ENCODE assay signal across 1 cellular context in the genomic region with DNA sequence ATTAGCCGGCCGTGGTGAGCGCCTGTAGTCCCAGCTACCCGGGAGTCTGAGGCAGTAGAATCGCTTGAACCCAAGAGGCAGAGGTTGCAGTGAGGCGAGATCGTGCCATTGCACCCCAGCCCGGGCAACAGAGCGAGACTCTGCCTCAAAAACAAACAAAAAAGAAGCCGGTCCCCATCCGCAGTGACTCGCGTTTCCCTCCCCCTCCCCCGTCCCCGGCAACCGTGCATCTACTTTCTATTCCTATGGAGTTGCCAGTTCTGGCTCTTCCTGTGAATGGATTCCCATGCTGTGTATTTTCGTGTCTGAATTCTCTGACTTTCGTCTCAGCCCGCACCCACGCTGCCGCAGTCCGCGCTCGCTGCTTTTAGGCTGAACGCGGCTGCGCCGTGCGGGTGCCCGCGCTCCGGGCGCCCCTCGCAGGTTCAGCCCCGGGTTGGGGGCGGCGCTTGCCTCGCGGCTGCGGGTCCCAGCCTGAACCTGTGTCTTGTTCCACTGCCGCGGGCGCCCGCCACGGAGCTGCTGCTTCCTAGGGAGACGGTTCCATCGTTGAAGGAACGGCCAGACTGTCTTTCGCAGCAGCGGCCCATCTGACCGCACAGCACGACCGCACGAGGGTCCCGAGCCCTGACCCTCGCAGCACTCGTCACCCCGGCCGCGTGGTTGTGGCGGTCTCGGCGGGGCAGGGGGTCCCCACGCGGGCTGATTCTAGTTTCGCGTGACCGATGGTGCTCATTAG.
TF ChIP-seq lines count a peak whose summit lies in the region.

No MANE protein-coding gene starts in this region.

TF ChIP-seq in HepG2, 621 proteins besides CTCF, POLR2A, EP300 and RAD21 (continued from another document and continues in another):
- TF ChIP-seq ZNF770 (CRISPR knock-in tag; IDR thresholded peaks at IDR 0.05) (peak; percentile 19; the same call in 1 of the 2 replicates), ZBTB7A (CRISPR knock-in tag; IDR thresholded peaks at IDR 0.05) (peak; percentile 96), HMG20A (CRISPR knock-in tag; IDR thresholded peaks at IDR 0.05; ENCODE audit: borderline replicate concordance) (no peak), TP53 (CRISPR knock-in tag; conservative IDR thresholded peaks at IDR 0.05) (0 out of 2 replicates have a peak, but pooled peaks have one; percentile 31), POGZ (CRISPR knock-in tag; IDR thresholded peaks at IDR 0.05) (no peak; the same call in 1 of the 2 replicates), ZNF577 (CRISPR knock-in tag; IDR thresholded peaks at IDR 0.05; ENCODE audit: borderline replicate concordance, low read depth) (0 out of 2 replicates have a peak, but pooled peaks have one; percentile 23), SIN3A (IDR thresholded peaks at IDR 0.05; ENCODE audit: borderline replicate concordance, low read depth, low read length) (peak; percentile 62; the same call in 1 of the 2 replicates), ZNF772 (CRISPR knock-in tag; IDR thresholded peaks at IDR 0.05) (peak; percentile 59; the same call in 1 of the 2 replicates), YEATS4 (CRISPR knock-in tag; IDR thresholded peaks at IDR 0.05; ENCODE audit: borderline replicate concordance) (peak; percentile 73), KDM3A (CRISPR knock-in tag; IDR thresholded peaks at IDR 0.05; ENCODE audit: low read depth) (peak; percentile 76), ZNF75D (CRISPR knock-in tag; IDR thresholded peaks at IDR 0.05; ENCODE audit: borderline replicate concordance) (no peak), ZNF24 (IDR thresholded peaks at IDR 0.05) (no peak), NCOR1 (IDR thresholded peaks at IDR 0.05; ENCODE audit: borderline replicate concordance, low read length) (no peak; the same call in 1 of the 2 replicates), PHF21A (CRISPR knock-in tag; IDR thresholded peaks at IDR 0.05) (peak; percentile 65), ZNF10 (CRISPR knock-in tag; IDR thresholded peaks at IDR 0.05; ENCODE audit: borderline replicate concordance, low read depth) (peak; percentile 37; the same call in 1 of the 2 replicates), CENPT (CRISPR knock-in tag; IDR thresholded peaks at IDR 0.05; ENCODE audit: low read depth) (peak; percentile 77; the same call in 1 of the 2 replicates), ZNF256 (CRISPR knock-in tag; conservative IDR thresholded peaks at IDR 0.05) (no peak), TIGD3 (CRISPR knock-in tag; IDR thresholded peaks at IDR 0.05; ENCODE audit: borderline replicate concordance) (peak; percentile 81), SP5 (CRISPR knock-in tag; IDR thresholded peaks at IDR 0.05; ENCODE audit: borderline replicate concordance, low read depth) (peak; percentile 72; the same call in 1 of the 2 replicates), ZNF572 (CRISPR knock-in tag; IDR thresholded peaks at IDR 0.05) (peak; percentile 96; the same call in 1 of the 2 replicates), ERF (CRISPR knock-in tag; IDR thresholded peaks at IDR 0.05) (peak; percentile 77), MXD4 (CRISPR knock-in tag; IDR thresholded peaks at IDR 0.05) (peak; percentile 58; the same call in 1 of the 2 replicates), ZNF17 (CRISPR knock-in tag; IDR thresholded peaks at IDR 0.05) (no peak), ZNF280D (CRISPR knock-in tag; IDR thresholded peaks at IDR 0.05) (peak; percentile 84; the same call in 1 of the 2 replicates), HNF1A (IDR thresholded peaks at IDR 0.05; ENCODE audit: low read depth) (no peak), HNF1A (CRISPR knock-in tag; IDR thresholded peaks at IDR 0.05; ENCODE audit: borderline replicate concordance) (peak; percentile 29; the same call in 1 of the 2 replicates), ZNF678 (CRISPR knock-in tag; IDR thresholded peaks at IDR 0.05) (peak; percentile 72; the same call in 1 of the 2 replicates), KDM5B (CRISPR knock-in tag; IDR thresholded peaks at IDR 0.05; ENCODE audit: borderline replicate concordance) (peak; percentile 77; the same call in 1 of the 2 replicates), ELF1 (CRISPR knock-in tag; IDR thresholded peaks at IDR 0.05) (no peak), ZEB1 (IDR thresholded peaks at IDR 0.05; ENCODE audit: insufficient replicate concordance, low read depth) (peak; percentile 41), ZNF644 (CRISPR knock-in tag; IDR thresholded peaks at IDR 0.05; ENCODE audit: low read depth) (no peak)
- TF ChIP-seq, protein P1, sequence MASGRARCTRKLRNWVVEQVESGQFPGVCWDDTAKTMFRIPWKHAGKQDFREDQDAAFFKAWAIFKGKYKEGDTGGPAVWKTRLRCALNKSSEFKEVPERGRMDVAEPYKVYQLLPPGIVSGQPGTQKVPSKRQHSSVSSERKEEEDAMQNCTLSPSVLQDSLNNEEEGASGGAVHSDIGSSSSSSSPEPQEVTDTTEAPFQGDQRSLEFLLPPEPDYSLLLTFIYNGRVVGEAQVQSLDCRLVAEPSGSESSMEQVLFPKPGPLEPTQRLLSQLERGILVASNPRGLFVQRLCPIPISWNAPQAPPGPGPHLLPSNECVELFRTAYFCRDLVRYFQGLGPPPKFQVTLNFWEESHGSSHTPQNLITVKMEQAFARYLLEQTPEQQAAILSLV (CRISPR knock-in tag; IDR thresholded peaks at IDR 0.05; ENCODE audit: borderline replicate concordance), result peak; percentile 95
- TF ChIP-seq, protein P2, sequence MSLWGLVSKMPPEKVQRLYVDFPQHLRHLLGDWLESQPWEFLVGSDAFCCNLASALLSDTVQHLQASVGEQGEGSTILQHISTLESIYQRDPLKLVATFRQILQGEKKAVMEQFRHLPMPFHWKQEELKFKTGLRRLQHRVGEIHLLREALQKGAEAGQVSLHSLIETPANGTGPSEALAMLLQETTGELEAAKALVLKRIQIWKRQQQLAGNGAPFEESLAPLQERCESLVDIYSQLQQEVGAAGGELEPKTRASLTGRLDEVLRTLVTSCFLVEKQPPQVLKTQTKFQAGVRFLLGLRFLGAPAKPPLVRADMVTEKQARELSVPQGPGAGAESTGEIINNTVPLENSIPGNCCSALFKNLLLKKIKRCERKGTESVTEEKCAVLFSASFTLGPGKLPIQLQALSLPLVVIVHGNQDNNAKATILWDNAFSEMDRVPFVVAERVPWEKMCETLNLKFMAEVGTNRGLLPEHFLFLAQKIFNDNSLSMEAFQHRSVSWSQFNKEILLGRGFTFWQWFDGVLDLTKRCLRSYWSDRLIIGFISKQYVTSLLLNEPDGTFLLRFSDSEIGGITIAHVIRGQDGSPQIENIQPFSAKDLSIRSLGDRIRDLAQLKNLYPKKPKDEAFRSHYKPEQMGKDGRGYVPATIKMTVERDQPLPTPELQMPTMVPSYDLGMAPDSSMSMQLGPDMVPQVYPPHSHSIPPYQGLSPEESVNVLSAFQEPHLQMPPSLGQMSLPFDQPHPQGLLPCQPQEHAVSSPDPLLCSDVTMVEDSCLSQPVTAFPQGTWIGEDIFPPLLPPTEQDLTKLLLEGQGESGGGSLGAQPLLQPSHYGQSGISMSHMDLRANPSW (CRISPR knock-in tag; IDR thresholded peaks at IDR 0.05; ENCODE audit: borderline replicate concordance), result peak; percentile 80; the same call in 1 of the 2 replicates
- TF ChIP-seq, protein P3, sequence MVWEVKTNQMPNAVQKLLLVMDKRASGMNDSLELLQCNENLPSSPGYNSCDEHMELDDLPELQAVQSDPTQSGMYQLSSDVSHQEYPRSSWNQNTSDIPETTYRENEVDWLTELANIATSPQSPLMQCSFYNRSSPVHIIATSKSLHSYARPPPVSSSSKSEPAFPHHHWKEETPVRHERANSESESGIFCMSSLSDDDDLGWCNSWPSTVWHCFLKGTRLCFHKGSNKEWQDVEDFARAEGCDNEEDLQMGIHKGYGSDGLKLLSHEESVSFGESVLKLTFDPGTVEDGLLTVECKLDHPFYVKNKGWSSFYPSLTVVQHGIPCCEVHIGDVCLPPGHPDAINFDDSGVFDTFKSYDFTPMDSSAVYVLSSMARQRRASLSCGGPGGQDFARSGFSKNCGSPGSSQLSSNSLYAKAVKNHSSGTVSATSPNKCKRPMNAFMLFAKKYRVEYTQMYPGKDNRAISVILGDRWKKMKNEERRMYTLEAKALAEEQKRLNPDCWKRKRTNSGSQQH (CRISPR knock-in tag; IDR thresholded peaks at IDR 0.05; ENCODE audit: low read depth), result peak; percentile 63; the same call in 1 of the 2 replicates
- TF ChIP-seq, protein P4, sequence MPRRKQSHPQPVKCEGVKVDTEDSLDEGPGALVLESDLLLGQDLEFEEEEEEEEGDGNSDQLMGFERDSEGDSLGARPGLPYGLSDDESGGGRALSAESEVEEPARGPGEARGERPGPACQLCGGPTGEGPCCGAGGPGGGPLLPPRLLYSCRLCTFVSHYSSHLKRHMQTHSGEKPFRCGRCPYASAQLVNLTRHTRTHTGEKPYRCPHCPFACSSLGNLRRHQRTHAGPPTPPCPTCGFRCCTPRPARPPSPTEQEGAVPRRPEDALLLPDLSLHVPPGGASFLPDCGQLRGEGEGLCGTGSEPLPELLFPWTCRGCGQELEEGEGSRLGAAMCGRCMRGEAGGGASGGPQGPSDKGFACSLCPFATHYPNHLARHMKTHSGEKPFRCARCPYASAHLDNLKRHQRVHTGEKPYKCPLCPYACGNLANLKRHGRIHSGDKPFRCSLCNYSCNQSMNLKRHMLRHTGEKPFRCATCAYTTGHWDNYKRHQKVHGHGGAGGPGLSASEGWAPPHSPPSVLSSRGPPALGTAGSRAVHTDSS (CRISPR knock-in tag; conservative IDR thresholded peaks at IDR 0.05), result peak; percentile 35; the same call in 1 of the 2 replicates
